1 cellular context compared by ENCODE assay signal in the genomic region with DNA sequence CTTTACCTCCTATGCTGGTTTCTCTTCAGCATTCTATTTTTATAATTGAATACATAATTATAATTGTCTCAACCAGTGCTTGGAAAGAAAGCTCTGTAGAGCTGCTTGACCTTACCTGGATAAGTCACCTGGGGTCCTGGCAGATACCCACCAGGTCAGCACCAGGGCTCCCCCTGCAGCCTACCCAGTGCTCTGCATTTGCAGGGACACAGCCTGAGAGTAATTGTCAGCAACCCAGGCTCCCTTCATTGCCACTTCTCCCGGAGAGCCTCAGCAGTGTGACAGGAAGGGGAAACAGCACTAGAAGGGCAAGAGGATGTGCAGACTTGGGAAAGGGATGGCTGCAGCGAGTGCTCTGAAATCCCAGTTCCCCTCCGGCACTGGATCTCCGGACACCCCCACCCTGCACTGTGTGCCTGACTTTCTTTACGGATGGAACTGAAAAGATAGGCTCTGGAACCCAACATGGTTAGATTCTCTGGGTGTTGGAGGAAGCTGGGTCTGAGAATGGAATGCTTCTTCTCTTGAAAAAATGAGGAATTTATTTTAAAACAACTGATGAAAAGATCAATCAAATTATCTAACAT.
TF ChIP-seq lines count a peak whose summit lies in the region.

No MANE protein-coding gene starts in this region.

TF ChIP-seq in GM12878, 131 proteins besides CTCF, POLR2A, EP300 and RAD21:
- TF ChIP-seq SMC3 (IDR thresholded peaks at IDR 0.05; ENCODE audit: borderline replicate concordance, low read length), result peak; percentile 35; the same call in 1 of the 2 replicates
- TF ChIP-seq, protein P1, sequence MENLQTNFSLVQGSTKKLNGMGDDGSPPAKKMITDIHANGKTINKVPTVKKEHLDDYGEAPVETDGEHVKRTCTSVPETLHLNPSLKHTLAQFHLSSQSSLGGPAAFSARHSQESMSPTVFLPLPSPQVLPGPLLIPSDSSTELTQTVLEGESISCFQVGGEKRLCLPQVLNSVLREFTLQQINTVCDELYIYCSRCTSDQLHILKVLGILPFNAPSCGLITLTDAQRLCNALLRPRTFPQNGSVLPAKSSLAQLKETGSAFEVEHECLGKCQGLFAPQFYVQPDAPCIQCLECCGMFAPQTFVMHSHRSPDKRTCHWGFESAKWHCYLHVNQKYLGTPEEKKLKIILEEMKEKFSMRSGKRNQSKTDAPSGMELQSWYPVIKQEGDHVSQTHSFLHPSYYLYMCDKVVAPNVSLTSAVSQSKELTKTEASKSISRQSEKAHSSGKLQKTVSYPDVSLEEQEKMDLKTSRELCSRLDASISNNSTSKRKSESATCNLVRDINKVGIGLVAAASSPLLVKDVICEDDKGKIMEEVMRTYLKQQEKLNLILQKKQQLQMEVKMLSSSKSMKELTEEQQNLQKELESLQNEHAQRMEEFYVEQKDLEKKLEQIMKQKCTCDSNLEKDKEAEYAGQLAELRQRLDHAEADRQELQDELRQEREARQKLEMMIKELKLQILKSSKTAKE (IDR thresholded peaks at IDR 0.05; ENCODE audit: low read depth, poor library complexity, severe bottlenecking), result no peak
